ENCODE assay signal across 8 cellular contexts in genomic region chr10:22316286-22317120, GRCh38. TPM values are rescaled to one million over a fixed set of nuclear protein-coding genes. Genes with fewer than 3 reads are reported as not detected.
DNase-seq lines count a peak whose midpoint lies in the region; ATAC-seq and TF ChIP-seq lines count a peak whose summit lies in the region.

TSS of gene COMMD3 (plus strand) at chr10:22316388. CDS start at chr10:22316418, 30 bp downstream.

- peak within 1 kb of the TSS; percentile 93 for H3K27ac Mint-ChIP-seq in stimulated activated naive CD8-positive, alpha-beta T cell treated with anti-CD3 and anti-CD28 coated beads, Interleukin-15, Interleukin-2, amounts not matched to agents 100 ng/mL and 50 ng/mL, for 24 hours

- peak; percentile 53 for ATAC-seq in GM19467 (IDR thresholded peaks at IDR 0.05; ENCODE audit: unreplicated experiment)
- ATAC-seq in PC-3: peak; percentile 50

- peak within 1 kb of the TSS; percentile 90 for H3K4me3 Mint-ChIP-seq in stimulated activated naive CD8-positive, alpha-beta T cell treated with anti-CD3 and anti-CD28 coated beads, Interleukin-15, Interleukin-2, amounts not matched to agents 100 ng/mL and 50 ng/mL, for 24 hours

- intact Hi-C loops in PC-3 (cut with micrococcal nuclease) (loop anchor here (1.0 to 5.0 kb wide), 3 partner anchors 87 to 314 kb away; partner anchors contain the start of gene DNAJC1), esophagus muscularis mucosa (cut with DNase I) (loop anchor here (5.0 kb wide), 2 partner anchors 121 to 784 kb away; partner anchors contain the start of gene MLLT10)

- H3K9ac ChIP-seq in PC-3 (ENCODE audit: low read length): peak within 1 kb of the TSS; percentile 100
- peak within 1 kb of the TSS; percentile 98 for H3K9ac ChIP-seq in muscle layer of colon (ENCODE audit: low read length)

- H3K27me3 ChIP-seq in PC-3 (ENCODE audit: low read length): no peaks in the 10 kb centered on the region
- no peaks in the 10 kb centered on the region for H3K27me3 ChIP-seq in esophagus muscularis mucosa
- no peaks in the 10 kb centered on the region for H3K27me3 ChIP-seq in muscle layer of colon (ENCODE audit: control insufficient read depth in 1 of 2, insufficient read depth in 2 of 2, low read length in 2 of 2)

- H3K4me1 ChIP-seq in PC-3 (ENCODE audit: insufficient read depth, low read length) (peaks cover 37% of the 10 kb centered on the region), esophagus muscularis mucosa (peaks cover 28 to 45% (median 38%) of the 10 kb centered on the region in 4 donors), muscle layer of colon (ENCODE audit: insufficient read depth, low read length) (peaks cover 37% of the 10 kb centered on the region)

- H3K36me3 ChIP-seq in PC-3 (ENCODE audit: low read depth, low read length): no peaks in the 10 kb centered on the region; the same call in 1 of the 2 replicates
- H3K36me3 ChIP-seq in esophagus muscularis mucosa: no peaks in the 10 kb centered on the region
- no peaks in the 10 kb centered on the region for H3K36me3 ChIP-seq in muscle layer of colon (ENCODE audit: insufficient read depth, low read length)

- H3K36me3 Mint-ChIP-seq in stimulated activated naive CD8-positive, alpha-beta T cell treated with anti-CD3 and anti-CD28 coated beads, Interleukin-15, Interleukin-2, amounts not matched to agents 100 ng/mL and 50 ng/mL, for 24 hours (ENCODE audit: low read depth): peaks cover 6% of the 10 kb centered on the region

- peaks cover 41% of the 10 kb centered on the region for H3K27me3 Mint-ChIP-seq in stimulated activated naive CD8-positive, alpha-beta T cell treated with anti-CD3 and anti-CD28 coated beads, Interleukin-15, Interleukin-2, amounts not matched to agents 100 ng/mL and 50 ng/mL, for 24 hours

- DNase-seq in DMS 273 (lab: John Stamatoyannopoulos, UW; ENCODE audit: unreplicated experiment): peak; percentile 93
- DNase-seq in HK-2 (ENCODE audit: unreplicated experiment): peak; percentile 62
- DNase-seq in PC-3: peak; percentile 82
- DNase-seq in activated T-cell treated with anti-CD3 and anti-CD28 coated beads, Interleukin-2, amount 50 U/mL, for 48 hours: peak; percentile 85 to 87
- peak; percentile 97 for DNase-seq in esophagus muscularis mucosa (ENCODE audit: extremely low spot score)

- TF ChIP-seq EP300 in esophagus muscularis mucosa (IDR thresholded peaks at IDR 0.05): no peak

- peaks cover 86% of the 10 kb centered on the region for H3K79me2 ChIP-seq in PC-3 (ENCODE audit: low read length)

- under 1% methylated on average over 28 of the region's 64 CpGs for WGBS in esophagus muscularis mucosa

- H3F3A ChIP-seq in PC-3 (ENCODE audit: low read length, unreplicated experiment): no peaks in the 10 kb centered on the region

- peak within 1 kb of the TSS; percentile 98 for H3K4me2 ChIP-seq in PC-3 (ENCODE audit: low read length)

- no peaks in the 10 kb centered on the region for H4K20me1 ChIP-seq in PC-3 (ENCODE audit: low read length)

- H3K9me3 Mint-ChIP-seq in stimulated activated naive CD8-positive, alpha-beta T cell treated with anti-CD3 and anti-CD28 coated beads, Interleukin-15, Interleukin-2, amounts not matched to agents 100 ng/mL and 50 ng/mL, for 24 hours: no peaks in the 10 kb centered on the region

- H3K27ac ChIP-seq in PC-3 (ENCODE audit: low read length): peak within 1 kb of the TSS; percentile 99
- H3K27ac ChIP-seq in esophagus muscularis mucosa (replicated peaks in 1 of 4): peak within 1 kb of the TSS; percentile 85 to 95 (median 94)
- peak within 1 kb of the TSS; percentile 98 for H3K27ac ChIP-seq in muscle layer of colon (ENCODE audit: low read depth, low read length)

- H2AFZ ChIP-seq in PC-3 (ENCODE audit: low read length): no peak within 1 kb of the TSS

- no TSS peak for BruUV-seq in PC-3 (replicated peaks; lab: Mats Ljungman, UMichigan)

- no peaks in the 10 kb centered on the region for H3K9me3 ChIP-seq in PC-3 (ENCODE audit: low read length)
- no peaks in the 10 kb centered on the region for H3K9me3 ChIP-seq in esophagus muscularis mucosa
- H3K9me3 ChIP-seq in muscle layer of colon (ENCODE audit: low read length): no peaks in the 10 kb centered on the region

- peak within 1 kb of the TSS; percentile 92 for H3K4me3 ChIP-seq in PC-3 (ENCODE audit: low read length)
- H3K4me3 ChIP-seq in esophagus muscularis mucosa: peak within 1 kb of the TSS; percentile 70 to 85 (median 82)
- H3K4me3 ChIP-seq in muscle layer of colon (ENCODE audit: low read depth in 1 of 2, low read length in 2 of 2): peak within 1 kb of the TSS; percentile 87 to 98

- CTCF ChIA-PET in PC-3 (lab: Charles Lee): no interaction called here

- POLR2A ChIA-PET in PC-3 (lab: Charles Lee; ENCODE audit: unreplicated experiment): interaction anchor here (0.6 to 1.4 kb wide), 8 partner anchors 9 to 233 kb away, joined by 3 to 16 read pairs (median 3); no protein-coding TSS in a partner anchor

- H3K4me1 Mint-ChIP-seq in stimulated activated naive CD8-positive, alpha-beta T cell treated with anti-CD3 and anti-CD28 coated beads, Interleukin-15, Interleukin-2, amounts not matched to agents 100 ng/mL and 50 ng/mL, for 24 hours (ENCODE audit: low read depth): peaks cover 47% of the 10 kb centered on the region

- no peak for TF ChIP-seq CTCF in PC-3 (conservative IDR thresholded peaks at IDR 0.05; ENCODE audit: low read depth, low read length)
- TF ChIP-seq CTCF in esophagus muscularis mucosa (IDR thresholded peaks at IDR 0.05): peak in 1 of 3 experiments; percentile 3

- H3K9me2 ChIP-seq in PC-3 (replicated peaks; ENCODE audit: low read length): no peaks in the 10 kb centered on the region

- peak; percentile 7 for TF ChIP-seq POLR2A in esophagus muscularis mucosa (IDR thresholded peaks at IDR 0.05; ENCODE audit: low read depth)

RNA-seq across cellular contexts. Expression of gene COMMD3, which starts in this region (rescaled TPM):
- 86.4 and 86.6 TPM in 2 replicates for total RNA-seq in PC-3 (2014; rRNA removed)
- total RNA-seq in esophagus muscularis mucosa: 10 to 100 TPM; 25.5 to 41.1 (median 31.5) TPM

Comparison
In these comparisons a context has a peak if more than half of its experiments do, and no peak if none do; other contexts are left out.
1. Peak in every context shown above with its lines: DNase-seq, ATAC-seq, H3K4me3 ChIP-seq and H3K27ac ChIP-seq.